Comparison of ENCODE assay signal across 1 cellular context in the genomic region with DNA sequence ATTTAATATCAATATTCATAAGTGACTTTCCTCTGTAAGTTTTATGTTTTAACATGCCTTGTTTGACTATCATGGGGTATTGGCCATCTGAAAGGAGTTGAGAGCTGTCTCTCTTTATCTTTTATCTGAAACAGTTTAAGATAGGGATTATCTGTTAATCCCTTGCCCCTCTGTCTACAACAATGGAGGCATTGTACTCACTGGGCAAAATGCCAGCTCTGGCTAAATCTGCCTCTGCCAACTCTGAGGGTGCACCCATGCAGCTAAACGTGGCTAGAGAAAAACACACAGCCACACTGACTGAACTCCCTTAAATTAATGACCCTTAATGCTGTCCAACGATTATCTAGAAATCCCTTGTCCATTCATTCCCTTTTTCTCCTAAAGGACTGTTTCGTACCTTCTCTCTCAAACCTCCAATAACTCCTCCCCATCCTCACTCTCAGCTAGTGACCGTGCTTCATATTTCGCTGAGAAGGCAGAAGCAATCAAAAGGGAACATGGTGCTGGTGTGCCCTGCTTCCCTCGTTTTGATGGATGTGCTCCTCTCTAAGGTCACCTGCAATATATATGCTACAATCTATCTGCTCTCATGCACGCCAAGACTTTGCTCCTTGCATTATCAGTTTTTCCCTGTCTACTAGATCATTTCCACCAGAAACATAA.
TF ChIP-seq lines count a peak whose summit lies in the region.

No MANE protein-coding gene starts in this region.

TF ChIP-seq in HCT116, 20 proteins besides CTCF, POLR2A, EP300 and RAD21:
- no peak for TF ChIP-seq CEBPB (IDR thresholded peaks at IDR 0.05; ENCODE audit: low read depth)
- no peak for TF ChIP-seq EGR1 (IDR thresholded peaks at IDR 0.05; ENCODE audit: low read depth)
- TF ChIP-seq EZH2 (IDR thresholded peaks at IDR 0.05), result no peak
- no peak for TF ChIP-seq POLR2AphosphoS5 (IDR thresholded peaks at IDR 0.05; ENCODE audit: low read depth, low read length)
- TF ChIP-seq ZNF274 (IDR thresholded peaks at IDR 0.05; ENCODE audit: low read depth, low read length), result no peak
- TF ChIP-seq, protein P1, sequence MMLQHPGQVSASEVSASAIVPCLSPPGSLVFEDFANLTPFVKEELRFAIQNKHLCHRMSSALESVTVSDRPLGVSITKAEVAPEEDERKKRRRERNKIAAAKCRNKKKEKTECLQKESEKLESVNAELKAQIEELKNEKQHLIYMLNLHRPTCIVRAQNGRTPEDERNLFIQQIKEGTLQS (IDR thresholded peaks at IDR 0.05), result no peak
- TF ChIP-seq JUND (IDR thresholded peaks at IDR 0.05), result no peak
- TF ChIP-seq, protein P2, sequence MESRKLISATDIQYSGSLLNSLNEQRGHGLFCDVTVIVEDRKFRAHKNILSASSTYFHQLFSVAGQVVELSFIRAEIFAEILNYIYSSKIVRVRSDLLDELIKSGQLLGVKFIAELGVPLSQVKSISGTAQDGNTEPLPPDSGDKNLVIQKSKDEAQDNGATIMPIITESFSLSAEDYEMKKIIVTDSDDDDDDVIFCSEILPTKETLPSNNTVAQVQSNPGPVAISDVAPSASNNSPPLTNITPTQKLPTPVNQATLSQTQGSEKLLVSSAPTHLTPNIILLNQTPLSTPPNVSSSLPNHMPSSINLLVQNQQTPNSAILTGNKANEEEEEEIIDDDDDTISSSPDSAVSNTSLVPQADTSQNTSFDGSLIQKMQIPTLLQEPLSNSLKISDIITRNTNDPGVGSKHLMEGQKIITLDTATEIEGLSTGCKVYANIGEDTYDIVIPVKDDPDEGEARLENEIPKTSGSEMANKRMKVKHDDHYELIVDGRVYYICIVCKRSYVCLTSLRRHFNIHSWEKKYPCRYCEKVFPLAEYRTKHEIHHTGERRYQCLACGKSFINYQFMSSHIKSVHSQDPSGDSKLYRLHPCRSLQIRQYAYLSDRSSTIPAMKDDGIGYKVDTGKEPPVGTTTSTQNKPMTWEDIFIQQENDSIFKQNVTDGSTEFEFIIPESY (IDR thresholded peaks at IDR 0.05; ENCODE audit: extremely low read depth, insufficient replicate concordance, low read length), result no peak
- TF ChIP-seq, protein P3, sequence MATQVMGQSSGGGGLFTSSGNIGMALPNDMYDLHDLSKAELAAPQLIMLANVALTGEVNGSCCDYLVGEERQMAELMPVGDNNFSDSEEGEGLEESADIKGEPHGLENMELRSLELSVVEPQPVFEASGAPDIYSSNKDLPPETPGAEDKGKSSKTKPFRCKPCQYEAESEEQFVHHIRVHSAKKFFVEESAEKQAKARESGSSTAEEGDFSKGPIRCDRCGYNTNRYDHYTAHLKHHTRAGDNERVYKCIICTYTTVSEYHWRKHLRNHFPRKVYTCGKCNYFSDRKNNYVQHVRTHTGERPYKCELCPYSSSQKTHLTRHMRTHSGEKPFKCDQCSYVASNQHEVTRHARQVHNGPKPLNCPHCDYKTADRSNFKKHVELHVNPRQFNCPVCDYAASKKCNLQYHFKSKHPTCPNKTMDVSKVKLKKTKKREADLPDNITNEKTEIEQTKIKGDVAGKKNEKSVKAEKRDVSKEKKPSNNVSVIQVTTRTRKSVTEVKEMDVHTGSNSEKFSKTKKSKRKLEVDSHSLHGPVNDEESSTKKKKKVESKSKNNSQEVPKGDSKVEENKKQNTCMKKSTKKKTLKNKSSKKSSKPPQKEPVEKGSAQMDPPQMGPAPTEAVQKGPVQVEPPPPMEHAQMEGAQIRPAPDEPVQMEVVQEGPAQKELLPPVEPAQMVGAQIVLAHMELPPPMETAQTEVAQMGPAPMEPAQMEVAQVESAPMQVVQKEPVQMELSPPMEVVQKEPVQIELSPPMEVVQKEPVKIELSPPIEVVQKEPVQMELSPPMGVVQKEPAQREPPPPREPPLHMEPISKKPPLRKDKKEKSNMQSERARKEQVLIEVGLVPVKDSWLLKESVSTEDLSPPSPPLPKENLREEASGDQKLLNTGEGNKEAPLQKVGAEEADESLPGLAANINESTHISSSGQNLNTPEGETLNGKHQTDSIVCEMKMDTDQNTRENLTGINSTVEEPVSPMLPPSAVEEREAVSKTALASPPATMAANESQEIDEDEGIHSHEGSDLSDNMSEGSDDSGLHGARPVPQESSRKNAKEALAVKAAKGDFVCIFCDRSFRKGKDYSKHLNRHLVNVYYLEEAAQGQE (IDR thresholded peaks at IDR 0.05; ENCODE audit: low read depth), result no peak
- TF ChIP-seq FOSL1 (IDR thresholded peaks at IDR 0.05; ENCODE audit: low read depth), result no peak
- TF ChIP-seq SP1 (IDR thresholded peaks at IDR 0.05; ENCODE audit: low read depth), result no peak
- TF ChIP-seq CBX3 (IDR thresholded peaks at IDR 0.05; ENCODE audit: low read depth), result no peak
- no peak for TF ChIP-seq SIN3A (IDR thresholded peaks at IDR 0.05; ENCODE audit: low read depth)
- no peak for TF ChIP-seq ZFX (IDR thresholded peaks at IDR 0.05)
- no peak for TF ChIP-seq EZH2phosphoT487 (IDR thresholded peaks at IDR 0.05; ENCODE audit: borderline replicate concordance)
- no peak for TF ChIP-seq TCF7L2 (IDR thresholded peaks at IDR 0.05; ENCODE audit: borderline replicate concordance, extremely low read depth, insufficient read depth, insufficient read length)
- TF ChIP-seq ELF1 (IDR thresholded peaks at IDR 0.05; ENCODE audit: borderline replicate concordance, low read depth), result no peak
